In the genomic region with DNA sequence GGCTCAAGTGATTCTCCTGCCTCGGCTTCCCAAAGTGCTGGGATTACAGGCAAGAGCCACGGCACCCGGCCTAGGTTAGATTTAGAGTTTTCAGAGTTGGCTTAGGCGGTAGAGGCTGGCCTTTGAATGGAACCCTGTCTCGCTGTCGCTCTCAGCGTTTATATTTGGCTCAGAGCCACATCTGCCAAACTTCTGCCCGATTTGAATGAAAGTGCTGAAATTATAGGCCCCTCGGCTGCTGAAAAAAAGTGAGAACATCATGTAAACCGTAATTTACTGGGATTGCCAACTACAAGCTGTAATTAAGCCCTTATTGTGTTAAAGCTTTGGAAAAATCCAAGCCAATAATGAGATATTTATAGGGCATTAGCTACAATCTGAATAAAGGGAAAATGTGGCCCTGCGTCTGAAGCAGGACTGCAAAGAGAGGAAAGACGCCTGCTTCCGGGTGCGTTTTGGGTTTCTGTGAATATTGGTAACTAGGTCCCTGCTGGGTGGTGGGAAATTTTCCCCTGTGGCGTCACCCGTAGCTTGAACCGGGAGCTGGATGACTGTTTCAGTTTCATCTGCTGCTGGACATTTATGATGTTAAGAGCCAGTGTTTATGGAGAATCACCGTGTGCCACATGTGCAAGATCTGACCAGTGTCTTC, we compare ENCODE assay signal across 10 cellular contexts. TPM values are rescaled to one million over a fixed set of nuclear protein-coding genes. Genes with fewer than 3 reads are reported as not detected.
DNase-seq lines count a peak whose midpoint lies in the region; ATAC-seq and TF ChIP-seq lines count a peak whose summit lies in the region.
"Had no signal": no experiment of that assay in that cellular context is flagged by ENCODE, and none has a peak within 500 bp of the region (broad histone marks: within the 10 kb centered on the region; RNA-seq: fewer than 3 reads in every experiment).

No MANE protein-coding gene starts in this region.

- H3K4me1 Mint-ChIP-seq in T-helper 17 cell = peaks cover 45% of the 10 kb centered on the region

- H3K4me2 ChIP-seq in hepatocyte = peak overlapping the region; percentile 44

- H3K4me3 Mint-ChIP-seq in T-helper 17 cell = peak overlapping the region; percentile 53

- H3K36me3 Mint-ChIP-seq in T-helper 17 cell (ENCODE audit: low read depth) = no peaks in the 10 kb centered on the region

- no peaks in the 10 kb centered on the region for H3K9me2 ChIP-seq in hepatocyte (replicated peaks; ENCODE audit: insufficient read depth)

- no peak for ATAC-seq in heart left ventricle
- no peak for ATAC-seq in left cardiac atrium
- no peak for ATAC-seq in T-helper 17 cell
- no peak for ATAC-seq in HG03108 (IDR thresholded peaks at IDR 0.05; ENCODE audit: unreplicated experiment)

- no peaks in the 10 kb centered on the region for H3K27me3 Mint-ChIP-seq in T-helper 17 cell

- H3K4me3 ChIP-seq in heart left ventricle = no peak overlapping the region
- H3K4me3 ChIP-seq in hepatocyte = no peak overlapping the region
- no peak overlapping the region for H3K4me3 ChIP-seq in testis

- TF ChIP-seq CTCF in heart left ventricle (IDR thresholded peaks at IDR 0.05) = no peak
- no peak for TF ChIP-seq CTCF in hepatocyte (IDR thresholded peaks at IDR 0.05; ENCODE audit: poor library complexity)
- TF ChIP-seq CTCF in testis (IDR thresholded peaks at IDR 0.05) = no peak

- H3K36me3 ChIP-seq in heart left ventricle (peaks cover 0 to 18% (median 3%) of the 10 kb centered on the region in 9 donors), hepatocyte (replicated peaks; ENCODE audit: insufficient read depth, low read depth) (no peaks in the 10 kb centered on the region), testis (ENCODE audit: low read depth, missing control alignments) (no peaks in the 10 kb centered on the region)

- H4K20me1 ChIP-seq in hepatocyte (ENCODE audit: insufficient read depth, poor library complexity, severe bottlenecking) = peaks cover 55% of the 10 kb centered on the region

- peak overlapping the region; percentile 91 for H3K27ac Mint-ChIP-seq in T-helper 17 cell

- H3K4me1 ChIP-seq in heart left ventricle = peaks cover 3 to 92% (median 60%) of the 10 kb centered on the region in 12 donors
- H3K4me1 ChIP-seq in hepatocyte (ENCODE audit: insufficient read depth) = peaks cover 4% of the 10 kb centered on the region
- H3K4me1 ChIP-seq in testis = peaks cover 35% of the 10 kb centered on the region

- no peak overlapping the region for H2AFZ ChIP-seq in hepatocyte

- intact Hi-C loops in heart left ventricle (cut with DNase I) = loop anchor here in 1 of 10 donors (2.0 kb wide), 1 partner anchor 41 kb away; no protein-coding TSS in a partner anchor
- intact Hi-C loops in left cardiac atrium (cut with DNase I) = no loop called here
- intact Hi-C loops in testis (cut with DNase I; ENCODE audit: low total_unique reads) = no loop called here

- 68 to 82% (median 72%) methylated on average over 18 of the region's 18 CpGs for WGBS in heart left ventricle, 4 donors
- WGBS in hepatocyte (ENCODE audit: low lambda C conversion rate, missing lambda C conversion rate) = 86% methylated on average over 18 of the region's 18 CpGs
- 34 to 49% methylated on average over 17 to 18 of the region's 18 CpGs for WGBS in testis, 2 donors

- DNase-seq in heart left ventricle (no peak), left cardiac atrium (no peak), T-helper 17 cell (no peak), hepatocyte (ENCODE audit: low spot score) (no peak), testis (no peak), NCI-H226 (no peak)
- DNase-seq in activated CD4-positive, CD25-positive, alpha-beta regulatory T cell (lab: John Stamatoyannopoulos, UW) = no peak
- DNase-seq: GF-D8, SW 1271 had no signal

- H3K27me3 ChIP-seq in heart left ventricle (no peaks in the 10 kb centered on the region), hepatocyte (no peaks in the 10 kb centered on the region), testis (no peaks in the 10 kb centered on the region)

- H3K79me2 ChIP-seq in hepatocyte = peaks cover 100% of the 10 kb centered on the region

- H3K9me3 ChIP-seq in heart left ventricle (no peaks in the 10 kb centered on the region), T-helper 17 cell (ENCODE audit: control insufficient read depth, low read length, poor library complexity, severe bottlenecking) (no peaks in the 10 kb centered on the region), hepatocyte (ENCODE audit: low read depth) (no peaks in the 10 kb centered on the region), testis (no peaks in the 10 kb centered on the region)

- H3K27ac ChIP-seq in heart left ventricle (peak overlapping the region in 10 of 12 donors; percentile 8 to 90 (median 76)), hepatocyte (peak overlapping the region; percentile 60), testis (peak overlapping the region; percentile 57 to 86)

- TF ChIP-seq POLR2A in heart left ventricle (IDR thresholded peaks at IDR 0.05) (no peak), testis (IDR thresholded peaks at IDR 0.05) (no peak)

RNA-seq across cellular contexts. Expression of gene DNM2, which starts 9.8 kb away (rescaled TPM):
- total RNA-seq in heart left ventricle = 100 to 1,000 TPM in 8 of 9 donors, 10 to 100 TPM in 1; 98.9 to 204 (median 137) TPM
- 100 to 1,000 TPM in 1 of 2 donors, 10 to 100 TPM in 1; 98.9 to 118 TPM for polyA plus RNA-seq in heart left ventricle
- 100 to 1,000 TPM; 125 to 186 TPM for total RNA-seq in left cardiac atrium
- total RNA-seq in T-helper 17 cell = 100 to 1,000 TPM; 267 to 273 TPM
- total RNA-seq in hepatocyte = 87.9 and 93.9 TPM in 2 replicates
- polyA plus RNA-seq in hepatocyte = 130 and 132 TPM in 2 replicates
- 100 to 1,000 TPM; 226 to 274 TPM for total RNA-seq in testis
- polyA plus RNA-seq in testis (ENCODE audit: insufficient read depth, low read depth, low replicate concordance) = 166 TPM

RNA-seq across cellular contexts. Expression of gene QTRT1, which starts 26.5 kb away (rescaled TPM):
- 10 to 100 TPM; 16.6 to 31.8 (median 25.7) TPM for total RNA-seq in heart left ventricle
- polyA plus RNA-seq in heart left ventricle = 10 to 100 TPM; 32.1 to 46.6 TPM
- total RNA-seq in left cardiac atrium = 10 to 100 TPM; 24.7 to 28.2 TPM
- total RNA-seq in T-helper 17 cell = 10 to 100 TPM; 49.4 to 56.9 TPM
- total RNA-seq in hepatocyte = 19.5 and 21.7 TPM in 2 replicates
- polyA plus RNA-seq in hepatocyte = 52.8 and 67.7 TPM in 2 replicates
- total RNA-seq in testis = 10 to 100 TPM; 44.3 to 44.6 TPM
- polyA plus RNA-seq in testis (ENCODE audit: insufficient read depth, low read depth, low replicate concordance) = 27.8 TPM
